ENCODE assay signal across 1 cellular context in the genomic region with DNA sequence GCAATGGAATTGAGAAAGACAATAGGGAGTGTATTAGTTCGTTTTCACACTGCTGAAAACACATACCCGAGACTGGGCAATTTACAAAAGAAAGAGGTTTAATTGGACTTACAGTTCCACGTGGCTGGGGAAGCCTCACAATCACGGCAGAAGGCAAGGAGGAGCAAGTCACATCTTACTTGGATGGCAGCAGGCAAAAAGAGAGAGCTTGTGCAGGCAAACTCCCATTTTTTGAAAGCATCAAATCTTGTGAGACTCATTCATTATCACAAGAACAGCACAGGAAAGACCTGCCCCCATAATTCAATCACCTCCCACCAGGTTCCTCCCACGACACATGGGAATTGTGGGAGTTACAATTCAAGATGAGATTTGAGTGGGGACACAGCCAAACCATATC. TPM values are rescaled to one million over a fixed set of nuclear protein-coding genes. Genes with fewer than 3 reads are reported as not detected.
"Had no signal": no experiment of that assay in that cellular context is flagged by ENCODE, and none has a peak within 500 bp of the region (broad histone marks: within the 10 kb centered on the region; RNA-seq: fewer than 3 reads in every experiment).

No MANE protein-coding gene starts in this region.

RNA-seq across cellular contexts. Expression of a gene that starts 34.1 kb away (rescaled TPM):
- polyA plus RNA-seq: HepG2 had no signal
